Comparison of ENCODE assay signal across 2 cellular contexts in genomic region chr5:123089971-123090640, GRCh38.
TF ChIP-seq lines count a peak whose summit lies in the region.

No MANE protein-coding gene starts in this region.

TF ChIP-seq in IMR-90, 13 proteins besides CTCF, POLR2A, EP300 and RAD21:
- TF ChIP-seq CEBPB (IDR thresholded peaks at IDR 0.05; ENCODE audit: low read depth, low read length) (no peak), MAZ (IDR thresholded peaks at IDR 0.05; ENCODE audit: borderline replicate concordance, low read depth, low read length) (no peak; the same call in 1 of the 2 replicates), RCOR1 (IDR thresholded peaks at IDR 0.05; ENCODE audit: insufficient replicate concordance, low read length) (no peak), SMC3 (IDR thresholded peaks at IDR 0.05; ENCODE audit: low read depth, low read length) (no peak), RFX5 (IDR thresholded peaks at IDR 0.05; ENCODE audit: low read depth, low read length) (no peak), FOS (IDR thresholded peaks at IDR 0.05; ENCODE audit: low read depth, low read length) (no peak), MAFK (IDR thresholded peaks at IDR 0.05; ENCODE audit: low read depth, low read length) (no peak), BHLHE40 (IDR thresholded peaks at IDR 0.05; ENCODE audit: low read depth, low read length) (no peak), CHD1 (IDR thresholded peaks at IDR 0.05; ENCODE audit: low read depth, low read length) (no peak), NFE2L2 (IDR thresholded peaks at IDR 0.05; ENCODE audit: low read depth, low read length) (no peak), USF2 (IDR thresholded peaks at IDR 0.05; ENCODE audit: low read depth, low read length) (no peak)

TF ChIP-seq in GM12891, 5 proteins besides CTCF, POLR2A, EP300 and RAD21:
- no peak for TF ChIP-seq TAF1 (IDR thresholded peaks at IDR 0.05; ENCODE audit: low read depth, low read length)
- TF ChIP-seq POU2F2 (IDR thresholded peaks at IDR 0.05; ENCODE audit: low read depth, low read length), result no peak
- TF ChIP-seq SPI1 (IDR thresholded peaks at IDR 0.05; ENCODE audit: low read depth, low read length), result no peak
- no peak for TF ChIP-seq POLR2AphosphoS5 (IDR thresholded peaks at IDR 0.05; ENCODE audit: low read depth, low read length)
- TF ChIP-seq PAX5 (IDR thresholded peaks at IDR 0.05; ENCODE audit: insufficient read depth, low read length, severe bottlenecking), result no peak
